In the genomic region with DNA sequence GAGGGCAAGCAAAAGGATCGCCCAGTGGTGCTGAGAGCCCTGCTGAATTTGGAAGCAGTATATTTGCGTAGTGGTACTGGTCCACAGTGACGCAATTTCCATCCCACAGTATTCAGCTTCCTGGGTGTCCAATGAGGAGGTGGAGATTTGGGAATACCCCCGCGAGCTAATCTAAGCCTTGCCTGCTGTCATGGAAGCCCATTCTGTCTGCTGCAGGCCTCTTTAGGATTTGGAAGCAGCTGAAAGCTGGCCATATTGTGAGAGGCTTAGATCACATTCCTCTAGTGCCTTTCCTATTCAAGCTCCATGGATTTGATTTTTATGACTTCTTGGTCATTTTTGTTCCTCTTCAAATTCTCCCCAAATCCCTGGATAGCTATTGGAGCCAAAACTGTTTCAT, we compare ENCODE assay signal across 18 cellular contexts. TPM values are rescaled to one million over a fixed set of nuclear protein-coding genes. Genes with fewer than 3 reads are reported as not detected.
DNase-seq lines count a peak whose midpoint lies in the region; ATAC-seq and TF ChIP-seq lines count a peak whose summit lies in the region.
"Had no signal": no experiment of that assay in that cellular context is flagged by ENCODE, and none has a peak within 500 bp of the region (broad histone marks: within the 10 kb centered on the region; RNA-seq: fewer than 3 reads in every experiment).

No MANE protein-coding gene starts in this region.

- no peak overlapping the region for H3K9ac ChIP-seq in neuronal stem cell (ENCODE audit: low read depth, low read length, poor library complexity)

- no CpG with 5 or more reads among the region's 5 CpGs for WGBS in neuronal stem cell (ENCODE audit: extremely low coverage in 2 of 2, insufficient read length in 2 of 2, insufficient replicate concordance in 1 of 2), 2 donors

- intact Hi-C loops in Calu3 (cut with micrococcal nuclease; ENCODE audit: unreplicated experiment), result loop anchor here (10.0 kb wide), 1 partner anchor 137 kb away; no protein-coding TSS in a partner anchor
- intact Hi-C loops in activated T-helper 2 cell treated with anti-CD3 and anti-CD28 coated beads, Interferon-gamma antibody, Interleukin-2, Interleukin-4, amounts not matched to agents 10 μg/mL and 5 μg/mL and 100 μg/mL, durations not matched to agents 14 hours and 24 hours and 36 hours (cut with micrococcal nuclease), result no loop called here

- H4K91ac ChIP-seq in neuronal stem cell (ENCODE audit: low read depth, low read length, poor library complexity), result no peak overlapping the region

- no peak for TF ChIP-seq CTCF in mesothelial cell of epicardium (IDR thresholded peaks at IDR 0.05; ENCODE audit: unreplicated experiment)
- TF ChIP-seq CTCF in Calu3 (IDR thresholded peaks at IDR 0.05; ENCODE audit: unreplicated experiment), result no peak

- H3K4me1 ChIP-seq in neuronal stem cell (ENCODE audit: control insufficient read depth in 2 of 2, insufficient read depth in 1 of 2, low read depth in 1 of 2, low read length in 2 of 2), result peaks cover 0 to 6% of the 10 kb centered on the region in 2 donors
- H3K4me1 ChIP-seq: A549, Caco-2 had no signal

- no peak overlapping the region for H4K8ac ChIP-seq in neuronal stem cell (ENCODE audit: low read depth, low read length)

- H3K4me1 Mint-ChIP-seq in mesothelial cell of epicardium, result peaks cover 2% of the 10 kb centered on the region
- no peaks in the 10 kb centered on the region for H3K4me1 Mint-ChIP-seq in Calu3 (ENCODE audit: low read depth, unreplicated experiment)
- peaks cover 1% of the 10 kb centered on the region for H3K4me1 Mint-ChIP-seq in activated T-helper 2 cell treated with anti-CD3 and anti-CD28 coated beads, Interferon-gamma antibody, Interleukin-2, Interleukin-4, amounts not matched to agents 10 μg/mL and 5 μg/mL and 100 μg/mL, durations not matched to agents 14 hours and 24 hours and 36 hours (ENCODE audit: low read depth)

- H3K27ac Mint-ChIP-seq in mesothelial cell of epicardium (peak overlapping the region; percentile 26), Calu3 (ENCODE audit: unreplicated experiment) (no peak overlapping the region)
- H3K27ac Mint-ChIP-seq in activated T-helper 2 cell treated with anti-CD3 and anti-CD28 coated beads, Interferon-gamma antibody, Interleukin-2, Interleukin-4, amounts not matched to agents 10 μg/mL and 5 μg/mL and 100 μg/mL, durations not matched to agents 14 hours and 24 hours and 36 hours, result no peak overlapping the region
- H3K27ac Mint-ChIP-seq: CD4-positive, alpha-beta T cell; H9 had no signal

- H2AK5ac ChIP-seq in neuronal stem cell (ENCODE audit: low read depth, low read length), result no peak overlapping the region

- no peak for ATAC-seq in GM18519 (IDR thresholded peaks at IDR 0.05; ENCODE audit: low FRiP score, unreplicated experiment)
- ATAC-seq: A549 had no signal

- H2BK15ac ChIP-seq in neuronal stem cell (ENCODE audit: low read length), result no peak overlapping the region

- no peaks in the 10 kb centered on the region for H3K9me3 ChIP-seq in neuronal stem cell (replicated peaks in 1 of 2; ENCODE audit: control insufficient read depth in 2 of 2, insufficient read depth in 1 of 2, low read depth in 1 of 2, low read length in 2 of 2)
- H3K9me3 ChIP-seq: A549, Caco-2 had no signal

- BruUV-seq in Calu3 (replicated peaks; lab: Mats Ljungman, UMichigan), result no TSS peak

- no peaks in the 10 kb centered on the region for H3K79me1 ChIP-seq in neuronal stem cell (ENCODE audit: low read depth, low read length)

- H3K27me3 Mint-ChIP-seq in mesothelial cell of epicardium (ENCODE audit: low read depth), result no peaks in the 10 kb centered on the region
- H3K27me3 Mint-ChIP-seq in Calu3 (ENCODE audit: unreplicated experiment), result no peaks in the 10 kb centered on the region
- H3K27me3 Mint-ChIP-seq in activated T-helper 2 cell treated with anti-CD3 and anti-CD28 coated beads, Interferon-gamma antibody, Interleukin-2, Interleukin-4, amounts not matched to agents 10 μg/mL and 5 μg/mL and 100 μg/mL, durations not matched to agents 14 hours and 24 hours and 36 hours (ENCODE audit: low read depth), result no peaks in the 10 kb centered on the region

- no peak overlapping the region for H2BK12ac ChIP-seq in neuronal stem cell (ENCODE audit: low read length)

- H3K4me3 Mint-ChIP-seq in mesothelial cell of epicardium (no peak overlapping the region), Calu3 (ENCODE audit: low read depth, unreplicated experiment) (no peak overlapping the region)
- H3K4me3 Mint-ChIP-seq in activated T-helper 2 cell treated with anti-CD3 and anti-CD28 coated beads, Interferon-gamma antibody, Interleukin-2, Interleukin-4, amounts not matched to agents 10 μg/mL and 5 μg/mL and 100 μg/mL, durations not matched to agents 14 hours and 24 hours and 36 hours (ENCODE audit: low read depth), result no peak overlapping the region
- H3K4me3 Mint-ChIP-seq: CD4-positive, alpha-beta T cell; H9 had no signal

- no peak overlapping the region for H3K27ac ChIP-seq in neuronal stem cell (replicated peaks; ENCODE audit: low read length)
- H3K27ac ChIP-seq: 22Rv1, A549, C4-2B had no signal

- no peak overlapping the region for H2BK5ac ChIP-seq in neuronal stem cell (ENCODE audit: low read length)

- no peak overlapping the region for H3K4me2 ChIP-seq in neuronal stem cell (ENCODE audit: insufficient read depth, low read length, poor library complexity, severe bottlenecking)
- H3K4me2 ChIP-seq: A549 had no signal

- H3K36me3 Mint-ChIP-seq in mesothelial cell of epicardium (no peaks in the 10 kb centered on the region), Calu3 (ENCODE audit: insufficient read depth, unreplicated experiment) (no peaks in the 10 kb centered on the region)
- peaks cover 15% of the 10 kb centered on the region for H3K36me3 Mint-ChIP-seq in activated T-helper 2 cell treated with anti-CD3 and anti-CD28 coated beads, Interferon-gamma antibody, Interleukin-2, Interleukin-4, amounts not matched to agents 10 μg/mL and 5 μg/mL and 100 μg/mL, durations not matched to agents 14 hours and 24 hours and 36 hours (ENCODE audit: low read depth)

- no peak overlapping the region for H2BK120ac ChIP-seq in neuronal stem cell (ENCODE audit: low read depth, low read length)

- H3K23ac ChIP-seq in neuronal stem cell (ENCODE audit: low read depth, low read length, poor library complexity), result no peak overlapping the region

- H2AFZ ChIP-seq in neuronal stem cell (ENCODE audit: low read length), result peak overlapping the region; percentile 35

- H3K27me3 ChIP-seq in neuronal stem cell (ENCODE audit: control insufficient read depth in 3 of 3, insufficient read depth in 3 of 3, low read depth in 1 of 3, low read length in 3 of 3), result no peaks in the 10 kb centered on the region

- no peaks in the 10 kb centered on the region for H3K36me3 ChIP-seq in neuronal stem cell (replicated peaks in 1 of 2; ENCODE audit: control insufficient read depth in 2 of 2, insufficient read depth in 2 of 2, low read length in 2 of 2)

- no peak overlapping the region for H3K18ac ChIP-seq in neuronal stem cell (ENCODE audit: low read length)

- DNase-seq in NCI-H82 (lab: John Stamatoyannopoulos, UW) (peak; percentile 38), NCI-H82 treated with DMSO at 0.1 percent for 48 hours (lab: John Stamatoyannopoulos, UW; ENCODE audit: unreplicated experiment) (no peak), mesothelial cell of epicardium (ENCODE audit: low spot score in 2 of 2, unreplicated experiment in 2 of 2) (no peak), neuronal stem cell (ENCODE audit: low spot score) (peak; percentile 18), Calu3 (no peak)
- DNase-seq in activated T-helper 2 cell treated with anti-CD3 and anti-CD28 coated beads, Interferon-gamma antibody, Interleukin-2, Interleukin-4, amounts not matched to agents 10 μg/mL and 5 μg/mL and 100 μg/mL, durations not matched to agents 14 hours and 24 hours and 36 hours (ENCODE audit: low spot score), result no peak
- no peak for DNase-seq in stimulated activated naive CD4-positive, alpha-beta T cell treated with Interleukin-2 at 50 U/mL for 16 hours (lab: John Stamatoyannopoulos, UW)
- DNase-seq: AML-193; Caco-2; CD4-positive, alpha-beta T cell; DMS153; DMS79; GDM1; H9 had no signal

- CTCF ChIA-PET in Calu3 (lab: Charles Lee), result interaction anchor here (0.6 to 0.7 kb wide), 3 partner anchors 20 to 592 kb away, joined by 3 to 5 read pairs (median 3); no protein-coding TSS in a partner anchor

- H3K4ac ChIP-seq in neuronal stem cell (ENCODE audit: low read length), result no peak overlapping the region

- H3K4me3 ChIP-seq in neuronal stem cell (ENCODE audit: low read length in 2 of 2), result no peak overlapping the region
- H3K4me3 ChIP-seq: A549 had no signal

- H3K14ac ChIP-seq in neuronal stem cell (ENCODE audit: low read length), result no peak overlapping the region

- H3K9me3 Mint-ChIP-seq in mesothelial cell of epicardium, result no peaks in the 10 kb centered on the region
- no peaks in the 10 kb centered on the region for H3K9me3 Mint-ChIP-seq in Calu3 (ENCODE audit: low read depth, unreplicated experiment)
- no peaks in the 10 kb centered on the region for H3K9me3 Mint-ChIP-seq in activated T-helper 2 cell treated with anti-CD3 and anti-CD28 coated beads, Interferon-gamma antibody, Interleukin-2, Interleukin-4, amounts not matched to agents 10 μg/mL and 5 μg/mL and 100 μg/mL, durations not matched to agents 14 hours and 24 hours and 36 hours
- H3K9me3 Mint-ChIP-seq: CD4-positive, alpha-beta T cell; H9 had no signal

RNA-seq across cellular contexts. Expression of a gene that starts 22.4 kb away (rescaled TPM):
- total RNA-seq in mesothelial cell of epicardium (29.2 to 31.0 TPM (median 30.7 TPM) in 3 replicates), Calu3 (2022) (20.0 and 24.0 TPM in 2 replicates)
- polyA plus RNA-seq in neuronal stem cell (2013, experiment 1 of 2), result 33.4 TPM
- polyA plus RNA-seq in neuronal stem cell (2013, experiment 2 of 2), result 32.4 TPM
- total RNA-seq in activated T-helper 2 cell treated with anti-CD3 and anti-CD28 coated beads, Interferon-gamma antibody, Interleukin-2, Interleukin-4, amounts not matched to agents 10 μg/mL and 5 μg/mL and 100 μg/mL, durations not matched to agents 14 hours and 24 hours and 36 hours, result 67.7 and 71.6 TPM in 2 replicates

Comparison
In these comparisons a context has a peak if more than half of its experiments do, and no peak if none do; other contexts are left out.
1. DNase-seq: peak in NCI-H82 (single experiment) and neuronal stem cell (single experiment); none in NCI-H82 treated with DMSO at 0.1 percent for 48 hours (single experiment), mesothelial cell of epicardium (0 of 2), Calu3 (single experiment), activated T-helper 2 cell treated with anti-CD3 and anti-CD28 coated beads, Interferon-gamma antibody, Interleukin-2, Interleukin-4, amounts not matched to agents 10 μg/mL and 5 μg/mL and 100 μg/mL, durations not matched to agents 14 hours and 24 hours and 36 hours (single experiment) and stimulated activated naive CD4-positive, alpha-beta T cell treated with Interleukin-2 at 50 U/mL for 16 hours (single experiment).